Comparison of ENCODE assay signal across 27 cellular contexts in the genomic region with DNA sequence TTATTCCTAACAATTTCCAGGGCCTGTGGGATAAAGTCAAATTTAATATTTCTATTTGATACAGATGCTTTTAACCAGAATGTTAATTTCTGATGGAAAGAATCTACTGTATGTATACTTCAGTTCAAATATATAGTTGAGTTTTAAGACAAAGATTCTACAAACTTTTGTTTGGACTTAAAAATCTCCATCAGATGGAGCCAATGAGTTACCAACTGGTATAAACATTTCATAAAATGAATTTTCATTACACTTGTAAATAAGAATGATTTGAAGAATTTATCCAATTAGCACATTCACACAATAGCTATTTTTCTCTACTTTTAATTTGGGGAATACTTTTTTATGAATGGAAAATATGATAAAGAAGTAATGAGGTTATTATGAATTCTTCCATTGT.
"Had no signal": no experiment of that assay in that cellular context is flagged by ENCODE, and none has a peak within 500 bp of the region (broad histone marks: within the 10 kb centered on the region; RNA-seq: fewer than 3 reads in every experiment).

No MANE protein-coding gene starts in this region.

- H3K4me2 ChIP-seq: smooth muscle cell had no signal

- DNase-seq: activated B cell treated with CpG ODN at 0.5 μM for 24 hours; activated CD4-positive, alpha-beta T cell treated with anti-CD3 and anti-CD28 coated beads for 36 hours; activated CD4-positive, alpha-beta T cell treated with anti-CD3 and anti-CD28 coated beads, Interleukin-2, amount 50 U/mL, for 4 hours; activated CD8-positive, alpha-beta memory T cell treated with anti-CD3 and anti-CD28 coated beads, Interleukin-2, amount 50 U/mL, for 48 hours; activated naive CD4-positive, alpha-beta T cell treated with Interleukin-2 at 50 U/mL for 16 hours; activated naive CD8-positive, alpha-beta T cell treated with anti-CD3 and anti-CD28 coated beads, Interleukin-2, amount 10 ng/mL, durations not matched to agents 7 days and 5 days; activated T-cell treated with anti-CD3 and anti-CD28 coated beads, Interleukin-2, amount 50 U/mL, for 4 hours; amniotic stem cell; effector CD4-positive, alpha-beta T cell; heart right ventricle; lower lobe of right lung; mesendoderm; mucosa of descending colon; naive B cell; nucleus accumbens; posterior cingulate gyrus; stimulated activated CD4-positive, alpha-beta T cell treated with anti-CD3 and anti-CD28 coated beads, Interleukin-15, amount 100 ng/mL, for 24 hours; stomach; T1000 had no signal

- H3K4me3 ChIP-seq: breast epithelium, esophagus muscularis mucosa, heart right ventricle, lower lobe of right lung, mucosa of descending colon, smooth muscle cell, stomach, suprapubic skin, tibial nerve had no signal

- H3K27ac ChIP-seq: breast epithelium, esophagus muscularis mucosa, heart right ventricle, lower lobe of right lung, stomach, suprapubic skin, tibial nerve had no signal

- H3K9me3 ChIP-seq: breast epithelium, lower lobe of right lung, mucosa of descending colon, stomach, suprapubic skin, tibial nerve had no signal

- H3K4me1 ChIP-seq: breast epithelium, heart right ventricle, lower lobe of right lung, stomach, suprapubic skin, tibial nerve had no signal

- H3K27me3 ChIP-seq: breast epithelium, esophagus muscularis mucosa, heart right ventricle, stomach, suprapubic skin, tibial nerve had no signal

- ATAC-seq: activated CD4-positive, alpha-beta T cell treated with anti-CD3 and anti-CD28 coated beads for 36 hours; activated T-cell treated with anti-CD3 and anti-CD28 coated beads, Interleukin-2, amount 50 U/mL, for 4 hours; heart right ventricle; left lobe of liver; lower lobe of right lung; mucosa of descending colon; sciatic nerve; stimulated activated memory B cell treated with anti-CD40 and anti-IgM and Interleukin-4, amounts not matched to agents 10 μg/mL and 1 μg/mL and 100 μg/mL, for 72 hours had no signal

- H3K36me3 ChIP-seq: breast epithelium, esophagus muscularis mucosa, heart right ventricle, lower lobe of right lung, stomach, suprapubic skin, tibial nerve had no signal
